14 cellular contexts compared by ENCODE assay signal in genomic region chr2:96546321-96546720, GRCh38.
A peak's percentile ranks its signal among the peaks of the same experiment; 100 is the strongest.
DNase-seq lines count a peak whose midpoint lies in the region; ATAC-seq and TF ChIP-seq lines count a peak whose summit lies in the region.
"Had no signal": no experiment of that assay in that cellular context is flagged by ENCODE, and none has a peak within 500 bp of the region (broad histone marks: within the 10 kb centered on the region; RNA-seq: fewer than 3 reads in every experiment).

No MANE protein-coding gene starts in this region.

- H3K27ac ChIP-seq in coronary artery: peak overlapping the region; percentile 3 to 52
- H3K27ac ChIP-seq: stomach had no signal

- H3K9me3 Mint-ChIP-seq in activated naive CD4-positive, alpha-beta T cell treated with anti-CD3 and anti-CD28 coated beads, Interleukin-2, amount 50 U/mL, for 24 hours: no peaks in the 10 kb centered on the region
- H3K9me3 Mint-ChIP-seq in T-helper 2 cell treated with Interferon-gamma antibody and Interleukin-4, amounts not matched to agents 5 μg/mL and 100 μg/mL, for 36 hours: no peaks in the 10 kb centered on the region

- peaks cover 61% of the 10 kb centered on the region for H3K4me1 Mint-ChIP-seq in activated naive CD4-positive, alpha-beta T cell treated with anti-CD3 and anti-CD28 coated beads, Interleukin-2, amount 50 U/mL, for 24 hours
- peaks cover 45% of the 10 kb centered on the region for H3K4me1 Mint-ChIP-seq in T-helper 2 cell treated with Interferon-gamma antibody and Interleukin-4, amounts not matched to agents 5 μg/mL and 100 μg/mL, for 36 hours (ENCODE audit: low read depth)

- H3K36me3 Mint-ChIP-seq in activated naive CD4-positive, alpha-beta T cell treated with anti-CD3 and anti-CD28 coated beads, Interleukin-2, amount 50 U/mL, for 24 hours: peaks cover 2% of the 10 kb centered on the region
- peaks cover 63% of the 10 kb centered on the region for H3K36me3 Mint-ChIP-seq in T-helper 2 cell treated with Interferon-gamma antibody and Interleukin-4, amounts not matched to agents 5 μg/mL and 100 μg/mL, for 36 hours (ENCODE audit: low read depth)

- peak overlapping the region; percentile 33 for H3K4me3 Mint-ChIP-seq in activated naive CD4-positive, alpha-beta T cell treated with anti-CD3 and anti-CD28 coated beads, Interleukin-2, amount 50 U/mL, for 24 hours
- peak overlapping the region; percentile 64 for H3K4me3 Mint-ChIP-seq in T-helper 2 cell treated with Interferon-gamma antibody and Interleukin-4, amounts not matched to agents 5 μg/mL and 100 μg/mL, for 36 hours
- H3K4me3 Mint-ChIP-seq: mesothelial cell of epicardium had no signal

- H3K27ac Mint-ChIP-seq in activated naive CD4-positive, alpha-beta T cell treated with anti-CD3 and anti-CD28 coated beads, Interleukin-2, amount 50 U/mL, for 24 hours: peak overlapping the region; percentile 84
- H3K27ac Mint-ChIP-seq in T-helper 2 cell treated with Interferon-gamma antibody and Interleukin-4, amounts not matched to agents 5 μg/mL and 100 μg/mL, for 36 hours: peak overlapping the region; percentile 62
- H3K27ac Mint-ChIP-seq: mesothelial cell of epicardium had no signal

- ATAC-seq in HG03135 (IDR thresholded peaks at IDR 0.05; ENCODE audit: unreplicated experiment) (no peak), GM19395 (IDR thresholded peaks at IDR 0.05; ENCODE audit: unreplicated experiment) (no peak)

- TF ChIP-seq CTCF in coronary artery (IDR thresholded peaks at IDR 0.05) (no peak), foreskin fibroblast (IDR thresholded peaks at IDR 0.05; ENCODE audit: low read depth, low read length) (no peak)

- no peaks in the 10 kb centered on the region for H3K27me3 Mint-ChIP-seq in activated naive CD4-positive, alpha-beta T cell treated with anti-CD3 and anti-CD28 coated beads, Interleukin-2, amount 50 U/mL, for 24 hours
- no peaks in the 10 kb centered on the region for H3K27me3 Mint-ChIP-seq in T-helper 2 cell treated with Interferon-gamma antibody and Interleukin-4, amounts not matched to agents 5 μg/mL and 100 μg/mL, for 36 hours (ENCODE audit: low read depth)

- no peak overlapping the region for H3K4me3 ChIP-seq in coronary artery
- H3K4me3 ChIP-seq in foreskin fibroblast (ENCODE audit: low read depth in 1 of 2, low read length in 2 of 2): no peak overlapping the region
- H3K4me3 ChIP-seq: HAP-1, stomach had no signal

- DNase-seq in activated naive CD4-positive, alpha-beta T cell treated with anti-CD3 and anti-CD28 coated beads, Interleukin-2, amount 50 U/mL, for 16 hours: no peak
- DNase-seq in T-helper 2 cell treated with Interferon-gamma antibody and Interleukin-4, amounts not matched to agents 5 μg/mL and 100 μg/mL, for 36 hours (ENCODE audit: low spot score): no peak
- DNase-seq in coronary artery (ENCODE audit: low spot score): peak; percentile 64
- no peak for DNase-seq in hippocampal formation (lab: John Stamatoyannopoulos, UW)
- DNase-seq in foreskin fibroblast: no peak
- DNase-seq: KBM-7, NCI-H1436, SK-N-SH, stomach had no signal
